9 cellular contexts compared by ENCODE assay signal in genomic region chr13:39688699-39689405, GRCh38. TPM values are rescaled to one million over a fixed set of nuclear protein-coding genes. Genes with fewer than 3 reads are reported as not detected.
A peak's percentile ranks its signal among the peaks of the same experiment; 100 is the strongest.
DNase-seq lines count a peak whose midpoint lies in the region; ATAC-seq and TF ChIP-seq lines count a peak whose summit lies in the region.
"Had no signal": no experiment of that assay in that cellular context is flagged by ENCODE, and none has a peak within 500 bp of the region (broad histone marks: within the 10 kb centered on the region; RNA-seq: fewer than 3 reads in every experiment).

No MANE protein-coding gene starts in this region.

- H3K4me2 ChIP-seq in OCI-LY1 (ENCODE audit: low read length), result peak overlapping the region; percentile 1; the same call in 1 of the 2 replicates

- no peak overlapping the region for H3K9ac ChIP-seq in OCI-LY1 (ENCODE audit: low read length)

- no peak overlapping the region for H3K4me3 ChIP-seq in OCI-LY1 (ENCODE audit: low read depth, low read length, poor library complexity, severe bottlenecking)

- peak overlapping the region; percentile 87 for H3K27ac Mint-ChIP-seq in activated CD4-positive, alpha-beta T cell treated with anti-CD3 and anti-CD28 coated beads, Interleukin-2, amount 10 ng/mL, durations not matched to agents 24 days and 14 days
- H3K27ac Mint-ChIP-seq in WTC11, result no peak overlapping the region

- H3K9me3 Mint-ChIP-seq in activated CD4-positive, alpha-beta T cell treated with anti-CD3 and anti-CD28 coated beads, Interleukin-2, amount 10 ng/mL, durations not matched to agents 24 days and 14 days, result no peaks in the 10 kb centered on the region
- H3K9me3 Mint-ChIP-seq in WTC11, result no peaks in the 10 kb centered on the region

- no peaks in the 10 kb centered on the region for H4K20me1 ChIP-seq in OCI-LY1 (ENCODE audit: insufficient read depth, low read length)

- peaks cover 19% of the 10 kb centered on the region for H3K4me1 Mint-ChIP-seq in activated CD4-positive, alpha-beta T cell treated with anti-CD3 and anti-CD28 coated beads, Interleukin-2, amount 10 ng/mL, durations not matched to agents 24 days and 14 days
- H3K4me1 Mint-ChIP-seq in WTC11, result no peaks in the 10 kb centered on the region

- ATAC-seq in HG02678 (IDR thresholded peaks at IDR 0.05; ENCODE audit: unreplicated experiment) (peak; percentile 85), WTC11 (no peak)
- ATAC-seq: HCT116 had no signal

- H3F3A ChIP-seq in OCI-LY1 (ENCODE audit: insufficient read depth, low read length), result 0 out of 2 replicates have a peak, but pooled peaks cover 7% of the 10 kb centered on the region

- no peaks in the 10 kb centered on the region for H3K9me2 ChIP-seq in OCI-LY1 (ENCODE audit: low read depth, low read length)

- CTCF ChIA-PET in WTC11 (lab: Charles Lee), result no interaction called here

- H3K36me3 Mint-ChIP-seq in activated CD4-positive, alpha-beta T cell treated with anti-CD3 and anti-CD28 coated beads, Interleukin-2, amount 10 ng/mL, durations not matched to agents 24 days and 14 days (ENCODE audit: low read depth), result peaks cover 12% of the 10 kb centered on the region
- H3K36me3 Mint-ChIP-seq in WTC11, result peaks cover 2% of the 10 kb centered on the region; the same call in 1 of the 2 replicates

- peak overlapping the region; percentile 55 for H3K4me3 Mint-ChIP-seq in activated CD4-positive, alpha-beta T cell treated with anti-CD3 and anti-CD28 coated beads, Interleukin-2, amount 10 ng/mL, durations not matched to agents 24 days and 14 days
- H3K4me3 Mint-ChIP-seq in WTC11, result no peak overlapping the region

- H3K36me3 ChIP-seq in OCI-LY1 (ENCODE audit: insufficient read depth, low read length), result peaks cover 10% of the 10 kb centered on the region; the same call in 1 of the 2 replicates

- intact Hi-C loops in activated CD4-positive, alpha-beta T cell treated with anti-CD3 and anti-CD28 coated beads, Interleukin-2, amount 10 ng/mL, durations not matched to agents 24 days and 14 days (cut with micrococcal nuclease), result loop anchor here (1.0 to 10.0 kb wide), 3 partner anchors 88 to 376 kb away; no protein-coding TSS in a partner anchor

- H3K27me3 Mint-ChIP-seq in activated CD4-positive, alpha-beta T cell treated with anti-CD3 and anti-CD28 coated beads, Interleukin-2, amount 10 ng/mL, durations not matched to agents 24 days and 14 days, result no peaks in the 10 kb centered on the region
- no peaks in the 10 kb centered on the region for H3K27me3 Mint-ChIP-seq in WTC11 (ENCODE audit: low read depth)

- H3K4me1 ChIP-seq in OCI-LY1 (ENCODE audit: insufficient read depth, low read length, severe bottlenecking), result peaks cover 12% of the 10 kb centered on the region

- H3K27ac ChIP-seq in OCI-LY1 (ENCODE audit: low read depth, low read length, poor library complexity, severe bottlenecking), result peak overlapping the region; percentile 58

- H3K79me2 ChIP-seq in OCI-LY1 (ENCODE audit: insufficient read depth, low read length), result no peaks in the 10 kb centered on the region

- H3K27me3 ChIP-seq in OCI-LY1 (ENCODE audit: insufficient read depth, low read length), result no peaks in the 10 kb centered on the region

- no peak overlapping the region for H2AFZ ChIP-seq in OCI-LY1 (ENCODE audit: low read length)

- TF ChIP-seq CTCF in OCI-LY1 (IDR thresholded peaks at IDR 0.05; ENCODE audit: low read length) (no peak), WTC11 (IDR thresholded peaks at IDR 0.05) (no peak)

- POLR2A ChIA-PET in WTC11 (lab: Charles Lee), result no interaction called here

- peak; percentile 54 for DNase-seq in activated CD4-positive, alpha-beta T cell treated with anti-CD3 and anti-CD28 coated beads, Interleukin-2, amount 10 ng/mL, durations not matched to agents 24 days and 14 days
- no peak for DNase-seq in activated CD4-positive, alpha-beta T cell treated with anti-CD3 and anti-CD28 coated beads for 1 hour
- DNase-seq in non-pigmented ciliary epithelial cell (ENCODE audit: low read depth), result peak; percentile 19
- no peak for DNase-seq in WTC11 (ENCODE audit: low spot score)
- DNase-seq in HPDE6-E6E7 (ENCODE audit: extremely low spot score), result no peak
- no peak for DNase-seq in GF-D8 (lab: John Stamatoyannopoulos, UW)

- H3K9me3 ChIP-seq in OCI-LY1 (ENCODE audit: low read length), result no peaks in the 10 kb centered on the region

TF ChIP-seq in WTC11, 78 proteins besides CTCF, POLR2A, EP300 and RAD21:
- TF ChIP-seq NR2C2 (CRISPR knock-in tag; IDR thresholded peaks at IDR 0.05) (no peak), ZNF317 (CRISPR knock-in tag; IDR thresholded peaks at IDR 0.05; ENCODE audit: borderline replicate concordance, low read depth) (no peak), KAT7 (CRISPR knock-in tag; IDR thresholded peaks at IDR 0.05; ENCODE audit: borderline replicate concordance) (no peak), ZBTB21 (CRISPR knock-in tag; IDR thresholded peaks at IDR 0.05; ENCODE audit: borderline replicate concordance) (no peak), CDX4 (CRISPR knock-in tag; IDR thresholded peaks at IDR 0.05; ENCODE audit: borderline replicate concordance) (no peak), MYBL2 (CRISPR knock-in tag; IDR thresholded peaks at IDR 0.05) (no peak), PRRX2 (CRISPR knock-in tag; IDR thresholded peaks at IDR 0.05) (no peak), MLX (CRISPR knock-in tag; IDR thresholded peaks at IDR 0.05) (no peak), NR1H2 (CRISPR knock-in tag; IDR thresholded peaks at IDR 0.05) (no peak), AR (CRISPR knock-in tag; IDR thresholded peaks at IDR 0.05) (no peak), ZNF396 (CRISPR knock-in tag; IDR thresholded peaks at IDR 0.05; ENCODE audit: borderline replicate concordance) (no peak)

RNA-seq across cellular contexts. Expression of gene COG6, which starts 33.4 kb away (rescaled TPM):
- 24.3 and 30.3 TPM in 2 replicates for total RNA-seq in activated CD4-positive, alpha-beta T cell treated with anti-CD3 and anti-CD28 coated beads, Interleukin-2, amount 10 ng/mL, durations not matched to agents 24 days and 14 days
- 23.0 to 30.0 TPM (median 26.5 TPM) in 3 replicates for total RNA-seq in WTC11 (2021)

Comparison
In these comparisons a context has a peak if more than half of its experiments do, and no peak if none do; other contexts are left out.
1. DNase-seq: peak in activated CD4-positive, alpha-beta T cell treated with anti-CD3 and anti-CD28 coated beads, Interleukin-2, amount 10 ng/mL, durations not matched to agents 24 days and 14 days (single experiment) and non-pigmented ciliary epithelial cell (single experiment); none in activated CD4-positive, alpha-beta T cell treated with anti-CD3 and anti-CD28 coated beads for 1 hour (single experiment), WTC11 (single experiment), HPDE6-E6E7 (single experiment) and GF-D8 (single experiment).